In the genomic region with DNA sequence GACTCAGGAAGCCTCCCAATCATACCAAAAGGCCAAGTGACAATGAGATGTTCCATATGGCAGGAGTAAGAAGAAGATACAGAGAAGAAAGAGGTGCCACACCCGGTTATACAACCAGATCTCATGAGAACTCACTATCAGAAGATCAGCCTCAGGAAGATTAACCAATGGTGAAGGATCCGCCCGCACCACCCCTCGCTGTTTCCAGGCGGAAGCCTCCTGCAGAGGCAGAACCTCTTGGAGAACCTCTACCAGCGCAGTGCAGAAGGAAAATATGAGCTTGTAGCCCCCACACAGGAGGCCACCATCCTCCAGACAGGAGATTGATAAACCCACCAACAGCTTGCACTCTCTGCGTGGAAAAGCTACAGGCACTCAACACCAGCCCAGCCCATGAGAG, we compare ENCODE assay signal across 35 cellular contexts.
"Had no signal": no experiment of that assay in that cellular context is flagged by ENCODE, and none has a peak within 500 bp of the region (broad histone marks: within the 10 kb centered on the region; RNA-seq: fewer than 3 reads in every experiment).

No MANE protein-coding gene starts in this region.

- DNase-seq: Karpas-422, Kasumi-1, MG63, MM.1S, MV-4-11, NCI-H1048, NCI-H1092, NCI-H1092 treated with DMSO at 0.1 percent for 48 hours, NCI-H1105, NCI-H1105 treated with DMSO at 0.1 percent for 48 hours, NCI-H1417, NCI-H1417 treated with DMSO at 0.1 percent for 48 hours, NCI-H1436, NCI-H1436 treated with DMSO at 0.1 percent for 48 hours, NCI-H146, NCI-H1694, NCI-H1694 treated with DMSO at 0.1 percent for 48 hours, NCI-H187, NCI-H187 treated with DMSO at 0.1 percent for 48 hours, NCI-H1930, NCI-H2029, NCI-H2029 treated with DMSO at 0.1 percent for 48 hours, NCI-H2081, NCI-H2081 treated with DMSO at 0.1 percent for 48 hours, NCI-H2107, NCI-H2171, NCI-H2171 treated with DMSO at 0.1 percent for 48 hours, NCI-H2227 treated with DMSO at 0.1 percent for 48 hours, NCI-H226, NCI-H345, NCI-H446, NCI-H446 treated with DMSO at 0.1 percent for 48 hours, NCI-H510A, NCI-H510A treated with DMSO at 0.1 percent for 48 hours had no signal

- H3K9ac ChIP-seq: KMS-11 had no signal

- H3K27ac ChIP-seq: KMS-11 had no signal

- H3K4me2 ChIP-seq: KMS-11 had no signal

- H3K36me3 ChIP-seq: MG63 had no signal

- H3K9me3 ChIP-seq: MG63 had no signal

- H3K27me3 ChIP-seq: MG63 had no signal

- H3K4me3 ChIP-seq: MG63 had no signal
